In the genomic region with DNA sequence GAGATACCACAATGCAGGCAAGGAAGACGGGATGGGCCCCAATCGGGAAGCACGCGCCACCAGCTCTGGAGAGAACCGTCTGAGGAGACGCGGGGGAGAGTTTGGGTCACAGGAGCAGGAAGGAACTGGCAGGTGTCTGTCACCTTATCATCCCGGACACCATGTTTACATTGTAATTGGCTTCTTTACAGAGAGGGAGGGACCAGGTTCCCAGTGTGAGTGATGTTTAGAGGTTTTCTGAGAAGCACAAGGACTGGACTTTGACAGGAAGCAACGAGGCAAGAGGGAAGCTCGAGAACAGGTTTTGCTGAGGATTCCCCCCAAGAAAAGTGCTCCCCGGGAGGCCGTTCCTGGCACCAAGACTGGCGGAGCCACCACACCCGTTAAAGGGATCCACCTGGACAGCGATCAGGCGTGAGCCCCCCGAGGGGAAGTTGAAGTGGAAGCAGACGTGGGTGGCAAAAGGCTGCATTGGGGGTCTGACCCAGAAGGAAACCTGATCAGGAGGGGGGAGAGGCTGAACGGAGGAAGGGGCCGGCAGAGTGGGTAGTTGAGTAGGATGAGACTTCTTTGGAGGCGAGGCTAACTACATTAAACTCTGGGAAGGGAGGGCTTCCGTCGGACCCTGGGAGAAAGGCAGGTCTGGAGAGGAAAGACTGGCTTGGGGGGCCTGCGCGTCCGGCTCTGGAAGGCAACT, we compare ENCODE assay signal across 1 cellular context.
TF ChIP-seq lines count a peak whose summit lies in the region.

No MANE protein-coding gene starts in this region.

TF ChIP-seq in K562, 482 proteins besides CTCF, POLR2A, EP300 and RAD21 (continued from another document and continues in another):
- TF ChIP-seq, protein P1, sequence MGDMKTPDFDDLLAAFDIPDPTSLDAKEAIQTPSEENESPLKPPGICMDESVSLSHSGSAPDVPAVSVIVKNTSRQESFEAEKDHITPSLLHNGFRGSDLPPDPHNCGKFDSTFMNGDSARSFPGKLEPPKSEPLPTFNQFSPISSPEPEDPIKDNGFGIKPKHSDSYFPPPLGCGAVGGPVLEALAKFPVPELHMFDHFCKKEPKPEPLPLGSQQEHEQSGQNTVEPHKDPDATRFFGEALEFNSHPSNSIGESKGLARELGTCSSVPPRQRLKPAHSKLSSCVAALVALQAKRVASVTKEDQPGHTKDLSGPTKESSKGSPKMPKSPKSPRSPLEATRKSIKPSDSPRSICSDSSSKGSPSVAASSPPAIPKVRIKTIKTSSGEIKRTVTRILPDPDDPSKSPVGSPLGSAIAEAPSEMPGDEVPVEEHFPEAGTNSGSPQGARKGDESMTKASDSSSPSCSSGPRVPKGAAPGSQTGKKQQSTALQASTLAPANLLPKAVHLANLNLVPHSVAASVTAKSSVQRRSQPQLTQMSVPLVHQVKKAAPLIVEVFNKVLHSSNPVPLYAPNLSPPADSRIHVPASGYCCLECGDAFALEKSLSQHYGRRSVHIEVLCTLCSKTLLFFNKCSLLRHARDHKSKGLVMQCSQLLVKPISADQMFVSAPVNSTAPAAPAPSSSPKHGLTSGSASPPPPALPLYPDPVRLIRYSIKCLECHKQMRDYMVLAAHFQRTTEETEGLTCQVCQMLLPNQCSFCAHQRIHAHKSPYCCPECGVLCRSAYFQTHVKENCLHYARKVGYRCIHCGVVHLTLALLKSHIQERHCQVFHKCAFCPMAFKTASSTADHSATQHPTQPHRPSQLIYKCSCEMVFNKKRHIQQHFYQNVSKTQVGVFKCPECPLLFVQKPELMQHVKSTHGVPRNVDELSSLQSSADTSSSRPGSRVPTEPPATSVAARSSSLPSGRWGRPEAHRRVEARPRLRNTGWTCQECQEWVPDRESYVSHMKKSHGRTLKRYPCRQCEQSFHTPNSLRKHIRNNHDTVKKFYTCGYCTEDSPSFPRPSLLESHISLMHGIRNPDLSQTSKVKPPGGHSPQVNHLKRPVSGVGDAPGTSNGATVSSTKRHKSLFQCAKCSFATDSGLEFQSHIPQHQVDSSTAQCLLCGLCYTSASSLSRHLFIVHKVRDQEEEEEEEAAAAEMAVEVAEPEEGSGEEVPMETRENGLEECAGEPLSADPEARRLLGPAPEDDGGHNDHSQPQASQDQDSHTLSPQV (IDR thresholded peaks at IDR 0.05): peak; percentile 71
- TF ChIP-seq NCOR1 (IDR thresholded peaks at IDR 0.05) (peak; percentile 97), SRSF7 (optimal IDR thresholded peaks at IDR 0.05; ENCODE audit: low read depth, low read length) (no peak), MTF1 (CRISPR knock-in tag; IDR thresholded peaks at IDR 0.05; ENCODE audit: borderline replicate concordance) (no peak), SMAD1 (IDR thresholded peaks at IDR 0.05; ENCODE audit: low read depth, low read length, partially characterized antibody) (peak; percentile 74), RFX1 (IDR thresholded peaks at IDR 0.05) (no peak), FOXJ2 (tag; IDR thresholded peaks at IDR 0.05) (peak; percentile 57; the same call in 1 of the 2 replicates), MED1 (CRISPR knock-in tag; IDR thresholded peaks at IDR 0.05; ENCODE audit: borderline replicate concordance) (no peak), HNRNPK (IDR thresholded peaks at IDR 0.05; ENCODE audit: low read depth, low read length, poor library complexity, severe bottlenecking) (no peak), ZNF41 (CRISPR knock-in tag; conservative IDR thresholded peaks at IDR 0.05) (no peak), ESRRA (IDR thresholded peaks at IDR 0.05; ENCODE audit: borderline replicate concordance, low read depth) (peak; percentile 70; the same call in 1 of the 2 replicates), ZSCAN29 (IDR thresholded peaks at IDR 0.05) (no peak), HDGF (IDR thresholded peaks at IDR 0.05) (0 out of 2 replicates have a peak, but pooled peaks have one; percentile 32), NFE2 (IDR thresholded peaks at IDR 0.05; ENCODE audit: low read depth) (0 out of 2 replicates have a peak, but pooled peaks have one; percentile 21), TRIM24 (IDR thresholded peaks at IDR 0.05) (peak; percentile 42 to 57; a peak in 2 of 4 replicates), ZNF696 (CRISPR knock-in tag; conservative IDR thresholded peaks at IDR 0.05) (no peak), CHD4 (IDR thresholded peaks at IDR 0.05; ENCODE audit: insufficient read depth, insufficient replicate concordance, low read depth, low read length, poor library complexity, severe bottlenecking) (peak; percentile 48), ZNF589 (CRISPR knock-in tag; IDR thresholded peaks at IDR 0.05; ENCODE audit: low read depth) (peak; percentile 74; the same call in 1 of the 2 replicates), FOXA3 (CRISPR knock-in tag; conservative IDR thresholded peaks at IDR 0.05 in 1 of 2, IDR thresholded peaks at IDR 0.05 in 1 of 2) (peak; percentile 98 to 100), KDM4B (IDR thresholded peaks at IDR 0.05; ENCODE audit: borderline replicate concordance in 2 of 2, low read depth in 1 of 2) (0 out of 4 replicates have a peak, but pooled peaks of 1 of the 2 experiments have one; percentile 83), ZNF695 (CRISPR knock-in tag; IDR thresholded peaks at IDR 0.05) (no peak), NCOA1 (IDR thresholded peaks at IDR 0.05; ENCODE audit: low read depth) (peak; percentile 87), MCM3 (IDR thresholded peaks at IDR 0.05) (no peak), BHLHE40 (IDR thresholded peaks at IDR 0.05; ENCODE audit: low read length) (peak; percentile 95), CBX2 (IDR thresholded peaks at IDR 0.05; ENCODE audit: insufficient read depth, low read length, poor library complexity, severe bottlenecking) (no peak), FOXP1 (CRISPR knock-in tag; IDR thresholded peaks at IDR 0.05) (no peak), ZNF707 (CRISPR knock-in tag; conservative IDR thresholded peaks at IDR 0.05) (no peak), DACH1 (IDR thresholded peaks at IDR 0.05; ENCODE audit: partially characterized antibody) (no peak), ZNF77 (CRISPR knock-in tag; IDR thresholded peaks at IDR 0.05) (no peak), SMAD4 (CRISPR knock-in tag; conservative IDR thresholded peaks at IDR 0.05) (peak; percentile 99)
- TF ChIP-seq, protein P2, sequence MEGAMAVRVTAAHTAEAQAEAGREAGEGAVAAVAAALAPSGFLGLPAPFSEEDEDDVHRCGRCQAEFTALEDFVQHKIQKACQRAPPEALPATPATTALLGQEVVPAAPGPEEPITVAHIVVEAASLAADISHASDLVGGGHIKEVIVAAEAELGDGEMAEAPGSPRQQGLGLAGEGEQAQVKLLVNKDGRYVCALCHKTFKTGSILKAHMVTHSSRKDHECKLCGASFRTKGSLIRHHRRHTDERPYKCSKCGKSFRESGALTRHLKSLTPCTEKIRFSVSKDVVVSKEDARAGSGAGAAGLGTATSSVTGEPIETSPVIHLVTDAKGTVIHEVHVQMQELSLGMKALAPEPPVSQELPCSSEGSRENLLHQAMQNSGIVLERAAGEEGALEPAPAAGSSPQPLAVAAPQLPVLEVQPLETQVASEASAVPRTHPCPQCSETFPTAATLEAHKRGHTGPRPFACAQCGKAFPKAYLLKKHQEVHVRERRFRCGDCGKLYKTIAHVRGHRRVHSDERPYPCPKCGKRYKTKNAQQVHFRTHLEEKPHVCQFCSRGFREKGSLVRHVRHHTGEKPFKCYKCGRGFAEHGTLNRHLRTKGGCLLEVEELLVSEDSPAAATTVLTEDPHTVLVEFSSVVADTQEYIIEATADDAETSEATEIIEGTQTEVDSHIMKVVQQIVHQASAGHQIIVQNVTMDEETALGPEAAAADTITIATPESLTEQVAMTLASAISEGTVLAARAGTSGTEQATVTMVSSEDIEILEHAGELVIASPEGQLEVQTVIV (CRISPR knock-in tag; IDR thresholded peaks at IDR 0.05; ENCODE audit: borderline replicate concordance): no peak
- TF ChIP-seq, protein P3, sequence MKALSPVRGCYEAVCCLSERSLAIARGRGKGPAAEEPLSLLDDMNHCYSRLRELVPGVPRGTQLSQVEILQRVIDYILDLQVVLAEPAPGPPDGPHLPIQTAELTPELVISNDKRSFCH (CRISPR knock-in tag; IDR thresholded peaks at IDR 0.05): no peak
- TF ChIP-seq, protein P3 (tag; IDR thresholded peaks at IDR 0.05): no peak; the same call in 1 of the 2 replicates
- TF ChIP-seq, protein P4, sequence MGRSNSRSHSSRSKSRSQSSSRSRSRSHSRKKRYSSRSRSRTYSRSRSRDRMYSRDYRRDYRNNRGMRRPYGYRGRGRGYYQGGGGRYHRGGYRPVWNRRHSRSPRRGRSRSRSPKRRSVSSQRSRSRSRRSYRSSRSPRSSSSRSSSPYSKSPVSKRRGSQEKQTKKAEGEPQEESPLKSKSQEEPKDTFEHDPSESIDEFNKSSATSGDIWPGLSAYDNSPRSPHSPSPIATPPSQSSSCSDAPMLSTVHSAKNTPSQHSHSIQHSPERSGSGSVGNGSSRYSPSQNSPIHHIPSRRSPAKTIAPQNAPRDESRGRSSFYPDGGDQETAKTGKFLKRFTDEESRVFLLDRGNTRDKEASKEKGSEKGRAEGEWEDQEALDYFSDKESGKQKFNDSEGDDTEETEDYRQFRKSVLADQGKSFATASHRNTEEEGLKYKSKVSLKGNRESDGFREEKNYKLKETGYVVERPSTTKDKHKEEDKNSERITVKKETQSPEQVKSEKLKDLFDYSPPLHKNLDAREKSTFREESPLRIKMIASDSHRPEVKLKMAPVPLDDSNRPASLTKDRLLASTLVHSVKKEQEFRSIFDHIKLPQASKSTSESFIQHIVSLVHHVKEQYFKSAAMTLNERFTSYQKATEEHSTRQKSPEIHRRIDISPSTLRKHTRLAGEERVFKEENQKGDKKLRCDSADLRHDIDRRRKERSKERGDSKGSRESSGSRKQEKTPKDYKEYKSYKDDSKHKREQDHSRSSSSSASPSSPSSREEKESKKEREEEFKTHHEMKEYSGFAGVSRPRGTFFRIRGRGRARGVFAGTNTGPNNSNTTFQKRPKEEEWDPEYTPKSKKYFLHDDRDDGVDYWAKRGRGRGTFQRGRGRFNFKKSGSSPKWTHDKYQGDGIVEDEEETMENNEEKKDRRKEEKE (IDR thresholded peaks at IDR 0.05; ENCODE audit: borderline replicate concordance in 1 of 2, control insufficient read depth in 1 of 2, low read depth in 2 of 2, low read length in 1 of 2): peak in 1 of 2 experiments; percentile 77; a peak in 1 of 4 replicates
- TF ChIP-seq, protein P5, sequence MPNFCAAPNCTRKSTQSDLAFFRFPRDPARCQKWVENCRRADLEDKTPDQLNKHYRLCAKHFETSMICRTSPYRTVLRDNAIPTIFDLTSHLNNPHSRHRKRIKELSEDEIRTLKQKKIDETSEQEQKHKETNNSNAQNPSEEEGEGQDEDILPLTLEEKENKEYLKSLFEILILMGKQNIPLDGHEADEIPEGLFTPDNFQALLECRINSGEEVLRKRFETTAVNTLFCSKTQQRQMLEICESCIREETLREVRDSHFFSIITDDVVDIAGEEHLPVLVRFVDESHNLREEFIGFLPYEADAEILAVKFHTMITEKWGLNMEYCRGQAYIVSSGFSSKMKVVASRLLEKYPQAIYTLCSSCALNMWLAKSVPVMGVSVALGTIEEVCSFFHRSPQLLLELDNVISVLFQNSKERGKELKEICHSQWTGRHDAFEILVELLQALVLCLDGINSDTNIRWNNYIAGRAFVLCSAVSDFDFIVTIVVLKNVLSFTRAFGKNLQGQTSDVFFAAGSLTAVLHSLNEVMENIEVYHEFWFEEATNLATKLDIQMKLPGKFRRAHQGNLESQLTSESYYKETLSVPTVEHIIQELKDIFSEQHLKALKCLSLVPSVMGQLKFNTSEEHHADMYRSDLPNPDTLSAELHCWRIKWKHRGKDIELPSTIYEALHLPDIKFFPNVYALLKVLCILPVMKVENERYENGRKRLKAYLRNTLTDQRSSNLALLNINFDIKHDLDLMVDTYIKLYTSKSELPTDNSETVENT (CRISPR knock-in tag; IDR thresholded peaks at IDR 0.05): peak; percentile 48; the same call in 1 of the 2 replicates
- TF ChIP-seq, protein P6, sequence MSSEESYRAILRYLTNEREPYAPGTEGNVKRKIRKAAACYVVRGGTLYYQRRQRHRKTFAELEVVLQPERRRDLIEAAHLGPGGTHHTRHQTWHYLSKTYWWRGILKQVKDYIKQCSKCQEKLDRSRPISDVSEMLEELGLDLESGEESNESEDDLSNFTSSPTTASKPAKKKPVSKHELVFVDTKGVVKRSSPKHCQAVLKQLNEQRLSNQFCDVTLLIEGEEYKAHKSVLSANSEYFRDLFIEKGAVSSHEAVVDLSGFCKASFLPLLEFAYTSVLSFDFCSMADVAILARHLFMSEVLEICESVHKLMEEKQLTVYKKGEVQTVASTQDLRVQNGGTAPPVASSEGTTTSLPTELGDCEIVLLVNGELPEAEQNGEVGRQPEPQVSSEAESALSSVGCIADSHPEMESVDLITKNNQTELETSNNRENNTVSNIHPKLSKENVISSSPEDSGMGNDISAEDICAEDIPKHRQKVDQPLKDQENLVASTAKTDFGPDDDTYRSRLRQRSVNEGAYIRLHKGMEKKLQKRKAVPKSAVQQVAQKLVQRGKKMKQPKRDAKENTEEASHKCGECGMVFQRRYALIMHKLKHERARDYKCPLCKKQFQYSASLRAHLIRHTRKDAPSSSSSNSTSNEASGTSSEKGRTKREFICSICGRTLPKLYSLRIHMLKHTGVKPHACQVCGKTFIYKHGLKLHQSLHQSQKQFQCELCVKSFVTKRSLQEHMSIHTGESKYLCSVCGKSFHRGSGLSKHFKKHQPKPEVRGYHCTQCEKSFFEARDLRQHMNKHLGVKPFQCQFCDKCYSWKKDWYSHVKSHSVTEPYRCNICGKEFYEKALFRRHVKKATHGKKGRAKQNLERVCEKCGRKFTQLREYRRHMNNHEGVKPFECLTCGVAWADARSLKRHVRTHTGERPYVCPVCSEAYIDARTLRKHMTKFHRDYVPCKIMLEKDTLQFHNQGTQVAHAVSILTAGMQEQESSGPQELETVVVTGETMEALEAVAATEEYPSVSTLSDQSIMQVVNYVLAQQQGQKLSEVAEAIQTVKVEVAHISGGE (CRISPR knock-in tag; IDR thresholded peaks at IDR 0.05): peak in 1 of 3 experiments; percentile 42; a peak in 1 of 6 replicates
- TF ChIP-seq, protein P7, sequence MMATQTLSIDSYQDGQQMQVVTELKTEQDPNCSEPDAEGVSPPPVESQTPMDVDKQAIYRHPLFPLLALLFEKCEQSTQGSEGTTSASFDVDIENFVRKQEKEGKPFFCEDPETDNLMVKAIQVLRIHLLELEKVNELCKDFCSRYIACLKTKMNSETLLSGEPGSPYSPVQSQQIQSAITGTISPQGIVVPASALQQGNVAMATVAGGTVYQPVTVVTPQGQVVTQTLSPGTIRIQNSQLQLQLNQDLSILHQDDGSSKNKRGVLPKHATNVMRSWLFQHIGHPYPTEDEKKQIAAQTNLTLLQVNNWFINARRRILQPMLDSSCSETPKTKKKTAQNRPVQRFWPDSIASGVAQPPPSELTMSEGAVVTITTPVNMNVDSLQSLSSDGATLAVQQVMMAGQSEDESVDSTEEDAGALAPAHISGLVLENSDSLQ (IDR thresholded peaks at IDR 0.05): peak; percentile 98
- TF ChIP-seq, protein P8, sequence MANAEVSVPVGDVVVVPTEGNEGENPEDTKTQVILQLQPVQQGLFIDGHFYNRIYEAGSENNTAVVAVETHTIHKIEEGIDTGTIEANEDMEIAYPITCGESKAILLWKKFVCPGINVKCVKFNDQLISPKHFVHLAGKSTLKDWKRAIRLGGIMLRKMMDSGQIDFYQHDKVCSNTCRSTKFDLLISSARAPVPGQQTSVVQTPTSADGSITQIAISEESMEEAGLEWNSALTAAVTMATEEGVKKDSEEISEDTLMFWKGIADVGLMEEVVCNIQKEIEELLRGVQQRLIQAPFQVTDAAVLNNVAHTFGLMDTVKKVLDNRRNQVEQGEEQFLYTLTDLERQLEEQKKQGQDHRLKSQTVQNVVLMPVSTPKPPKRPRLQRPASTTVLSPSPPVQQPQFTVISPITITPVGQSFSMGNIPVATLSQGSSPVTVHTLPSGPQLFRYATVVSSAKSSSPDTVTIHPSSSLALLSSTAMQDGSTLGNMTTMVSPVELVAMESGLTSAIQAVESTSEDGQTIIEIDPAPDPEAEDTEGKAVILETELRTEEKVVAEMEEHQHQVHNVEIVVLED (CRISPR knock-in tag; IDR thresholded peaks at IDR 0.05): no peak
